ENCODE assay signal across 17 cellular contexts in genomic region chr16:57634171-57634570, GRCh38. TPM values are rescaled to one million over a fixed set of nuclear protein-coding genes. Genes with fewer than 3 reads are reported as not detected.
DNase-seq lines count a peak whose midpoint lies in the region; ATAC-seq and TF ChIP-seq lines count a peak whose summit lies in the region.
"Had no signal": no experiment of that assay in that cellular context is flagged by ENCODE, and none has a peak within 500 bp of the region (broad histone marks: within the 10 kb centered on the region; RNA-seq: fewer than 3 reads in every experiment).

No MANE protein-coding gene starts in this region.

- H3K4me2 ChIP-seq in mesenchymal stem cell (ENCODE audit: low read length, poor library complexity, severe bottlenecking) (no peak overlapping the region), osteoblast (ENCODE audit: insufficient read depth, low read length) (no peak overlapping the region)

- H3K4me3 ChIP-seq in heart right ventricle (no peak overlapping the region), body of pancreas (no peak overlapping the region), mesenchymal stem cell (ENCODE audit: insufficient read depth in 1 of 2, low read depth in 1 of 2, low read length in 2 of 2) (no peak overlapping the region), osteoblast (ENCODE audit: insufficient read depth, low read length) (no peak overlapping the region)
- H3K4me3 ChIP-seq: prostate gland, thoracic aorta had no signal

- H4K91ac ChIP-seq in mesenchymal stem cell (ENCODE audit: low read length) = no peak overlapping the region

- H3K4ac ChIP-seq in mesenchymal stem cell (ENCODE audit: low read depth in 1 of 2, low read length in 2 of 2) = no peak overlapping the region

- no peak for TF ChIP-seq POLR2A in body of pancreas (IDR thresholded peaks at IDR 0.05)

- no peak overlapping the region for H2BK120ac ChIP-seq in mesenchymal stem cell (ENCODE audit: low read depth, low read length)

- no peak overlapping the region for H3K23ac ChIP-seq in mesenchymal stem cell (ENCODE audit: low read length in 2 of 2)

- H3K9ac ChIP-seq in mesenchymal stem cell (ENCODE audit: low read length) = no peak overlapping the region

- peak overlapping the region; percentile 11 for H2AK5ac ChIP-seq in mesenchymal stem cell (ENCODE audit: low read length, severe bottlenecking)

- H3K14ac ChIP-seq in mesenchymal stem cell (ENCODE audit: low read length in 2 of 2) = no peak overlapping the region

- H4K8ac ChIP-seq in mesenchymal stem cell (ENCODE audit: low read length) = no peak overlapping the region

- no peak overlapping the region for H3K18ac ChIP-seq in mesenchymal stem cell (ENCODE audit: low read depth in 1 of 2, low read length in 2 of 2)

- no peaks in the 10 kb centered on the region for H3K79me2 ChIP-seq in osteoblast (ENCODE audit: insufficient read depth, low read length)

- WGBS in heart right ventricle, 2 donors = 67 to 75% methylated on average over 4 of the region's 4 CpGs
- 48% methylated on average over 4 of the region's 4 CpGs; no CpG with 5 or more reads in 1 of the 2 donors for WGBS in body of pancreas, 2 donors
- 26% methylated on average over 4 of the region's 4 CpGs for WGBS in mesenchymal stem cell

- H2BK5ac ChIP-seq in mesenchymal stem cell (ENCODE audit: low read depth, low read length, poor library complexity, severe bottlenecking) = no peak overlapping the region

- no peak for TF ChIP-seq CTCF in heart right ventricle (IDR thresholded peaks at IDR 0.05)
- TF ChIP-seq CTCF in body of pancreas (IDR thresholded peaks at IDR 0.05) = no peak
- no peak for TF ChIP-seq CTCF in osteoblast (IDR thresholded peaks at IDR 0.05; ENCODE audit: extremely low read depth, low read depth, low read length)

- H3K9me3 ChIP-seq in heart right ventricle (no peaks in the 10 kb centered on the region), body of pancreas (no peaks in the 10 kb centered on the region), mesenchymal stem cell (ENCODE audit: control insufficient read depth, low read length) (no peaks in the 10 kb centered on the region), osteoblast (ENCODE audit: low read depth, low read length) (no peaks in the 10 kb centered on the region)
- H3K9me3 ChIP-seq: prostate gland, thoracic aorta had no signal

- peak overlapping the region in 1 of 2 experiments; percentile 15 for H2BK12ac ChIP-seq in mesenchymal stem cell (ENCODE audit: low read length in 2 of 2)

- peaks cover 29% of the 10 kb centered on the region for H3K79me1 ChIP-seq in mesenchymal stem cell (replicated peaks; ENCODE audit: low read length, poor library complexity, severe bottlenecking)

- H3K27ac ChIP-seq in heart right ventricle (peak overlapping the region in 9 of 10 donors; percentile 39 to 92 (median 84)), body of pancreas (peak overlapping the region in 3 of 4 donors; percentile 22 to 30 (median 22)), mesenchymal stem cell (ENCODE audit: low read length, poor library complexity, severe bottlenecking) (no peak overlapping the region), osteoblast (ENCODE audit: low read depth, low read length) (no peak overlapping the region)
- H3K27ac ChIP-seq: HL-60, thoracic aorta, VCaP had no signal

- no peak overlapping the region for H2BK15ac ChIP-seq in mesenchymal stem cell (ENCODE audit: low read depth, poor library complexity, severe bottlenecking)

- H2AFZ ChIP-seq in mesenchymal stem cell (ENCODE audit: low read depth, low read length) (no peak overlapping the region), osteoblast (ENCODE audit: low read length) (no peak overlapping the region)

- intact Hi-C loops in heart right ventricle (cut with DNase I) = no loop called here
- intact Hi-C loops in Right ventricle myocardium superior (cut with DNase I) = no loop called here
- intact Hi-C loops in body of pancreas (cut with DNase I) = no loop called here

- H3K27me3 ChIP-seq in heart right ventricle = peaks cover 0 to 16% (median 0%) of the 10 kb centered on the region in 7 donors
- H3K27me3 ChIP-seq in body of pancreas = no peaks in the 10 kb centered on the region
- no peaks in the 10 kb centered on the region for H3K27me3 ChIP-seq in mesenchymal stem cell (ENCODE audit: control insufficient read depth in 1 of 2, insufficient read depth in 1 of 2, low read length in 2 of 2)
- H3K27me3 ChIP-seq in osteoblast (ENCODE audit: insufficient read depth, low read length) = no peaks in the 10 kb centered on the region

- ATAC-seq in heart right ventricle (no peak), Right ventricle myocardium superior (ENCODE audit: poor library complexity) (no peak), body of pancreas (no peak), HG02798 (IDR thresholded peaks at IDR 0.05; ENCODE audit: poor library complexity, unreplicated experiment) (no peak)

- DNase-seq in heart right ventricle = no peak
- no peak for DNase-seq in Right ventricle myocardium superior
- DNase-seq in body of pancreas = peak in 1 of 4 donors; percentile 41
- DNase-seq in mesenchymal stem cell = peak; percentile 29
- DNase-seq in osteoblast (ENCODE audit: insufficient read length, low spot score, missing footprints) = no peak
- no peak for DNase-seq in amniotic stem cell (lab: John Stamatoyannopoulos, UW)
- no peak for DNase-seq in effector CD4-positive, alpha-beta T cell
- DNase-seq: activated CD8-positive, alpha-beta memory T cell treated with anti-CD3 and anti-CD28 coated beads, Interleukin-2, amount 50 U/mL, for 4 hours; DND-41; endodermal cell; NCI-H345 had no signal

- H3K36me3 ChIP-seq in heart right ventricle = no peaks in the 10 kb centered on the region
- no peaks in the 10 kb centered on the region for H3K36me3 ChIP-seq in body of pancreas (replicated peaks in 1 of 2; ENCODE audit: insufficient read depth in 1 of 2, low read depth in 2 of 2)
- H3K36me3 ChIP-seq in mesenchymal stem cell (ENCODE audit: control insufficient read depth in 1 of 2, insufficient read depth in 2 of 2, low read depth in 1 of 2, low read length in 2 of 2) = peaks cover 0 to 33% of the 10 kb centered on the region in 2 experiments
- no peaks in the 10 kb centered on the region for H3K36me3 ChIP-seq in osteoblast (ENCODE audit: insufficient read depth, low read length)
- H3K36me3 ChIP-seq: prostate gland, thoracic aorta had no signal

- H4K20me1 ChIP-seq in osteoblast (ENCODE audit: insufficient read depth, low read length) = no peaks in the 10 kb centered on the region

- H3K4me1 ChIP-seq in heart right ventricle (peaks cover 21 to 84% (median 78%) of the 10 kb centered on the region in 9 donors), body of pancreas (peaks cover 84% of the 10 kb centered on the region), mesenchymal stem cell (ENCODE audit: control insufficient read depth, insufficient read depth, low read depth, low read length) (peaks cover 69% of the 10 kb centered on the region), osteoblast (ENCODE audit: insufficient read depth, low read length) (peaks cover 32% of the 10 kb centered on the region)

RNA-seq across cellular contexts. Expression of gene ADGRG1, which starts 5.7 kb away (rescaled TPM):
- total RNA-seq in heart right ventricle (10 to 100 TPM; 11.1 to 46.3 (median 18.5) TPM), Right ventricle myocardium superior (23.0 TPM), body of pancreas (10 to 100 TPM; 53.7 to 61.6 TPM), osteoblast (0.29 and 0.72 TPM in 2 replicates)
- polyA plus RNA-seq in heart right ventricle = 10 to 100 TPM; 19.2 to 27.7 TPM
- 4.0 TPM for polyA plus RNA-seq in mesenchymal stem cell (2013, experiment 1 of 2)
- polyA plus RNA-seq in mesenchymal stem cell (2013, experiment 2 of 2) = 4.4 TPM

RNA-seq across cellular contexts. Expression of gene ADGRG3, which starts 33.9 kb away (rescaled TPM):
- 1 to 10 TPM in 2 of 10 donors, under 1 TPM in 6, not detected in 2; 0.29 to 2.4 (median 0.65) TPM for total RNA-seq in heart right ventricle
- polyA plus RNA-seq in heart right ventricle = under 1 TPM; 0.22 to 0.57 TPM
- 0.48 TPM for total RNA-seq in Right ventricle myocardium superior
- 1 to 10 TPM; 2.0 to 6.0 TPM for total RNA-seq in body of pancreas
- not detected for polyA plus RNA-seq in mesenchymal stem cell (2013, experiment 1 of 2)
- not detected for polyA plus RNA-seq in mesenchymal stem cell (2013, experiment 2 of 2)
- total RNA-seq in osteoblast = not detected in 2 replicates
- total RNA-seq: endodermal cell, prostate gland had no signal
- polyA plus RNA-seq: AG04450 had no signal

Comparison
In these comparisons a context has a peak if more than half of its experiments do, and no peak if none do; other contexts are left out.
1. H3K27ac ChIP-seq: peak in heart right ventricle (9 of 10) and body of pancreas (3 of 4); none in mesenchymal stem cell (single experiment) and osteoblast (single experiment).